In genomic region chr14:80434574-80435321, GRCh38 we compare ENCODE assay signal across 17 cellular contexts.
DNase-seq lines count a peak whose midpoint lies in the region; ATAC-seq and TF ChIP-seq lines count a peak whose summit lies in the region.
"Had no signal": no experiment of that assay in that cellular context is flagged by ENCODE, and none has a peak within 500 bp of the region (broad histone marks: within the 10 kb centered on the region; RNA-seq: fewer than 3 reads in every experiment).

No MANE protein-coding gene starts in this region.

- no peaks in the 10 kb centered on the region for H3K23me2 ChIP-seq in H9 (ENCODE audit: insufficient read length, low read depth, low read length, poor library complexity, severe bottlenecking)

- H3K56ac ChIP-seq in H9 (ENCODE audit: insufficient read length, low read depth, low read length), result no peak overlapping the region

- no peak overlapping the region for H4K5ac ChIP-seq in H9 (ENCODE audit: insufficient read length, low read depth, low read length)

- no peak overlapping the region for H2AK5ac ChIP-seq in H9 (ENCODE audit: insufficient read length, low read length)

- H3K4me3 Mint-ChIP-seq in H9 (no peak overlapping the region), chondrocyte (ENCODE audit: unreplicated experiment) (no peak overlapping the region)
- H3K4me3 Mint-ChIP-seq: activated naive CD4-positive, alpha-beta T cell treated with anti-CD3 and anti-CD28 coated beads, Interleukin-2, amount 10 ng/mL, durations not matched to agents 7 days and 5 days had no signal

- no peak overlapping the region for H2BK12ac ChIP-seq in H9 (ENCODE audit: insufficient read length, low read depth, low read length)

- TF ChIP-seq CTCF in H9 (conservative IDR thresholded peaks at IDR 0.05) (no peak), fibroblast of the aortic adventitia (IDR thresholded peaks at IDR 0.05; ENCODE audit: insufficient read depth, low read length) (no peak), chondrocyte (IDR thresholded peaks at IDR 0.05) (no peak)

- no peak overlapping the region for H3K4me3 ChIP-seq in fibroblast of the aortic adventitia (ENCODE audit: low read depth, low read length)
- H3K4me3 ChIP-seq: SK-N-MC had no signal

- ATAC-seq in GM18858 (IDR thresholded peaks at IDR 0.05; ENCODE audit: unreplicated experiment), result no peak
- ATAC-seq: right cardiac atrium had no signal

- H3K4ac ChIP-seq in H9 (ENCODE audit: low read depth, low read length), result no peak overlapping the region

- no peaks in the 10 kb centered on the region for H3K79me2 ChIP-seq in H9 (ENCODE audit: insufficient read depth, low read length)

- H3K27me3 Mint-ChIP-seq in H9 (ENCODE audit: low read depth), result no peaks in the 10 kb centered on the region
- H3K27me3 Mint-ChIP-seq in chondrocyte (ENCODE audit: low read depth), result no peaks in the 10 kb centered on the region
- H3K27me3 Mint-ChIP-seq: activated naive CD4-positive, alpha-beta T cell treated with anti-CD3 and anti-CD28 coated beads, Interleukin-2, amount 10 ng/mL, durations not matched to agents 7 days and 5 days had no signal

- H2BK15ac ChIP-seq in H9 (ENCODE audit: low read depth, low read length), result no peak overlapping the region

- H3K18ac ChIP-seq in H9 (ENCODE audit: insufficient read length, low read depth, low read length), result no peak overlapping the region

- H3K23ac ChIP-seq in H9 (ENCODE audit: insufficient read length, low read depth, low read length), result no peak overlapping the region

- H3K4me1 Mint-ChIP-seq in H9, result peaks cover 4 to 7% of the 10 kb centered on the region in 2 experiments
- no peaks in the 10 kb centered on the region for H3K4me1 Mint-ChIP-seq in chondrocyte (ENCODE audit: low read depth)
- H3K4me1 Mint-ChIP-seq: activated naive CD4-positive, alpha-beta T cell treated with anti-CD3 and anti-CD28 coated beads, Interleukin-2, amount 10 ng/mL, durations not matched to agents 7 days and 5 days had no signal

- H2AFZ ChIP-seq in H9 (ENCODE audit: low read length), result no peak overlapping the region

- no peaks in the 10 kb centered on the region; the same call in 1 of the 2 replicates for H3K4me1 ChIP-seq in H9 (ENCODE audit: insufficient read depth, low read length)

- no peak overlapping the region for H3K27ac ChIP-seq in H9 (ENCODE audit: insufficient read length, low read depth, low read length)
- H3K27ac ChIP-seq: brain microvascular endothelial cell, SK-N-MC had no signal

- H2BK20ac ChIP-seq in H9 (ENCODE audit: low read depth, low read length, poor library complexity, severe bottlenecking), result no peak overlapping the region

- H2BK5ac ChIP-seq in H9 (ENCODE audit: insufficient read length, low read length), result no peak overlapping the region

- H4K8ac ChIP-seq in H9 (replicated peaks; ENCODE audit: insufficient read length, low read depth, low read length), result no peak overlapping the region

- no CpG with 5 or more reads among the region's 1 CpG for WGBS in H9 (ENCODE audit: extremely low coverage, insufficient read length, low lambda C conversion rate)

- no peak overlapping the region for H4K91ac ChIP-seq in H9 (ENCODE audit: insufficient read length, low read depth, low read length)

- H3K4me2 ChIP-seq in H9 (ENCODE audit: insufficient read depth, insufficient read length, low read length), result no peak overlapping the region

- H3K9me3 ChIP-seq in H9 (ENCODE audit: control insufficient read depth, low read depth, low read length), result no peaks in the 10 kb centered on the region

- H3K79me1 ChIP-seq in H9 (ENCODE audit: insufficient read depth, low read depth, low read length, poor library complexity, severe bottlenecking), result no peaks in the 10 kb centered on the region

- H3K27me3 ChIP-seq in H9 (ENCODE audit: insufficient read depth, low read length), result no peaks in the 10 kb centered on the region
- H3K27me3 ChIP-seq: brain microvascular endothelial cell had no signal

- H2BK120ac ChIP-seq in H9 (ENCODE audit: low read depth, low read length, poor library complexity, severe bottlenecking), result no peak overlapping the region

- H3K27ac Mint-ChIP-seq in H9, result peak overlapping the region in 1 of 3 experiments; percentile 69; a peak in 2 of 7 replicates
- no peak overlapping the region for H3K27ac Mint-ChIP-seq in chondrocyte (ENCODE audit: unreplicated experiment)
- H3K27ac Mint-ChIP-seq: activated naive CD4-positive, alpha-beta T cell treated with anti-CD3 and anti-CD28 coated beads, Interleukin-2, amount 10 ng/mL, durations not matched to agents 7 days and 5 days had no signal

- H3K9me3 Mint-ChIP-seq in H9 (no peaks in the 10 kb centered on the region), chondrocyte (ENCODE audit: low read depth) (peaks cover 21% of the 10 kb centered on the region)

- no peak overlapping the region for H3K14ac ChIP-seq in H9 (ENCODE audit: insufficient read depth, low read length)

- H4K20me1 ChIP-seq in H9 (ENCODE audit: control insufficient read depth, insufficient read depth, insufficient read length), result no peaks in the 10 kb centered on the region

- DNase-seq in COR-L47 (lab: John Stamatoyannopoulos, UW) (peak; percentile 47), H9 (peak; percentile 54), RPMI7951 (ENCODE audit: low read depth) (peak; percentile 22), fibroblast of the aortic adventitia (ENCODE audit: low read depth) (peak; percentile 24), chondrocyte (ENCODE audit: low spot score) (no peak), epidermal melanocyte (ENCODE audit: insufficient read length, low spot score) (no peak), NCI-H2171 (lab: John Stamatoyannopoulos, UW) (no peak)
- DNase-seq: activated CD4-positive, alpha-beta T cell treated with anti-CD3 and anti-CD28 coated beads, Interleukin-2, amount 50 U/mL, for 1 hour; activated naive CD4-positive, alpha-beta T cell treated with anti-CD3 and anti-CD28 coated beads, Interleukin-2, amount 10 ng/mL, durations not matched to agents 7 days and 5 days; activated T-cell treated with anti-CD3 and anti-CD28 coated beads for 4 hours; brain microvascular endothelial cell; midbrain; MM.1S; right cardiac atrium; stimulated activated CD4-positive, alpha-beta T cell treated with anti-CD3 and anti-CD28 coated beads, Interleukin-2, amount 100 ng/mL, for 24 hours had no signal

- H3T11ph ChIP-seq in H9 (ENCODE audit: low read length), result no peak overlapping the region

- H3K36me3 Mint-ChIP-seq in H9 (ENCODE audit: insufficient read depth in 1 of 3, low read depth in 3 of 3) (no peaks in the 10 kb centered on the region), chondrocyte (ENCODE audit: low read depth) (peaks cover 8% of the 10 kb centered on the region)
- H3K36me3 Mint-ChIP-seq: activated naive CD4-positive, alpha-beta T cell treated with anti-CD3 and anti-CD28 coated beads, Interleukin-2, amount 10 ng/mL, durations not matched to agents 7 days and 5 days had no signal

- H3K9ac ChIP-seq in H9 (ENCODE audit: extremely low read depth, insufficient read length, low read length), result no peak overlapping the region

Comparison
In these comparisons a context has a peak if more than half of its experiments do, and no peak if none do; other contexts are left out.
1. DNase-seq: peak in COR-L47 (single experiment), H9 (single experiment), RPMI7951 (single experiment) and fibroblast of the aortic adventitia (single experiment); none in chondrocyte (single experiment), epidermal melanocyte (single experiment) and NCI-H2171 (single experiment).